ENCODE assay signal across 16 cellular contexts in the genomic region with DNA sequence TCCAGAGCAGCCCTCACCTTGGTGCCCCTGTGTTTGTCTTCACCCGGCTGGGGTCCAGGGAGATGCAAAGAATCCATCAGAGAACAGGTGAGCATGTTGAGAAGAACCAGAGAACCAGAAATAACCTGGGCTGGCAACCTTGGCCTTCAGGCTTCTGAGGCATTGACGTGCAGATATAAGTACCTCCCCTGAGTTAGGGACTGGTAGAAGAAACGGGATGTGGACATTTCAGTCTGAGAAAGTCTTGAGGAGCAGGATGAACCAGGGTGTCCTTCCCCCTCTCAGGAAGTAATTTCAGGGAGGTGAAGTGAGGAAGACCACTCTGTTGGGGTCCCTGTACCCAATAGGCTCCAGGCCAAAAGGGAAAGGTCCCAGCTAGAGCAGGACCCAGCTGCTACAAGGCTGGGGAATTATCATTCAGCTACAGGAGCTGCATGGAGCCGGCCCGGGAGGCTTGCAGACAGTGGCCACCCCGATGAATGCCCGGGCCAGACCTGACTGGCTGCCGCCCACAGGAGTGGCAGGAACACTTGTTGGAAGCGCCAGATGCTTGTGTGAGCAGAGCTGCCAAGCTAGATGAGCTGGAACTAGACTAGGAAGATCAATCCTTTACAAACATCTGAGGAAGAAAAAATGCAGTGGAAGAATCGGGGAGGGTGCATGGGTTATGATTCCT. TPM values are rescaled to one million over a fixed set of nuclear protein-coding genes. Genes with fewer than 3 reads are reported as not detected.
DNase-seq lines count a peak whose midpoint lies in the region; ATAC-seq, FAIRE-seq and TF ChIP-seq lines count a peak whose summit lies in the region.
"Had no signal": no experiment of that assay in that cellular context is flagged by ENCODE, and none has a peak within 500 bp of the region (broad histone marks: within the 10 kb centered on the region; RNA-seq: fewer than 3 reads in every experiment).

No MANE protein-coding gene starts in this region.

- no peaks in the 10 kb centered on the region for H3K9me3 Mint-ChIP-seq in T-helper 1 cell treated with Interleukin-12 subunit alpha and Interleukin-12 subunit beta and Interleukin-4 antibody, amounts not matched to agents 30 μg/mL and 1 μg/mL, for 36 hours
- H3K9me3 Mint-ChIP-seq in astrocyte (ENCODE audit: unreplicated experiment) = no peaks in the 10 kb centered on the region

- H3K9me3 ChIP-seq in astrocyte (ENCODE audit: insufficient read depth, low read depth, low read length) (no peaks in the 10 kb centered on the region), neutrophil (no peaks in the 10 kb centered on the region)
- H3K9me3 ChIP-seq: prostate gland, SJSA1, upper lobe of right lung had no signal

- H3K4me1 ChIP-seq in astrocyte (ENCODE audit: insufficient read depth, low read length) (peaks cover 15% of the 10 kb centered on the region), neutrophil (ENCODE audit: control insufficient read depth in 1 of 2, insufficient read depth in 1 of 2, low read depth in 1 of 2, low read length in 1 of 2) (peaks cover 17 to 23% of the 10 kb centered on the region in 2 experiments)

- no peak overlapping the region for H3K4me2 ChIP-seq in astrocyte (ENCODE audit: low read length)

- peaks cover 3% of the 10 kb centered on the region for H3K4me1 Mint-ChIP-seq in T-helper 1 cell treated with Interleukin-12 subunit alpha and Interleukin-12 subunit beta and Interleukin-4 antibody, amounts not matched to agents 30 μg/mL and 1 μg/mL, for 36 hours (ENCODE audit: low read depth)
- peaks cover 10% of the 10 kb centered on the region for H3K4me1 Mint-ChIP-seq in astrocyte (ENCODE audit: low read depth, unreplicated experiment)

- H3K36me3 Mint-ChIP-seq in T-helper 1 cell treated with Interleukin-12 subunit alpha and Interleukin-12 subunit beta and Interleukin-4 antibody, amounts not matched to agents 30 μg/mL and 1 μg/mL, for 36 hours (ENCODE audit: low read depth) = peaks cover 4% of the 10 kb centered on the region
- H3K36me3 Mint-ChIP-seq in astrocyte (ENCODE audit: low read depth, unreplicated experiment) = peaks cover 2% of the 10 kb centered on the region

- peak overlapping the region; percentile 80 for H3K4me3 ChIP-seq in Jurkat, Clone E6-1 (ENCODE audit: low read length)
- no peak overlapping the region for H3K4me3 ChIP-seq in astrocyte (ENCODE audit: insufficient read depth, low read depth, low read length)
- no peak overlapping the region for H3K4me3 ChIP-seq in neutrophil (ENCODE audit: low read depth in 1 of 2, low read length in 1 of 2)
- H3K4me3 ChIP-seq in H7 (ENCODE audit: insufficient read depth, low read depth, low read length) = no peak overlapping the region

- peaks cover 23% of the 10 kb centered on the region for H4K20me1 ChIP-seq in astrocyte (ENCODE audit: insufficient read depth, low read length)

- H3K27ac Mint-ChIP-seq in T-helper 1 cell treated with Interleukin-12 subunit alpha and Interleukin-12 subunit beta and Interleukin-4 antibody, amounts not matched to agents 30 μg/mL and 1 μg/mL, for 36 hours = peak overlapping the region; percentile 94
- H3K27ac Mint-ChIP-seq in astrocyte (ENCODE audit: unreplicated experiment) = peak overlapping the region; percentile 77

- DNase-seq in T-helper 1 cell (no peak), astrocyte (ENCODE audit: low read depth) (no peak), caudate nucleus (lab: John Stamatoyannopoulos, UW) (no peak), H7 (no peak)
- DNase-seq in Jurkat, Clone E6-1 (ENCODE audit: low read depth, low spot score) = no peak
- DNase-seq: activated CD8-positive, alpha-beta memory T cell treated with anti-CD3 and anti-CD28 coated beads for 24 hours; GOT3; kidney glomerular epithelial cell; MM.1S; NCI-H510A; upper lobe of right lung had no signal

- H3K27me3 ChIP-seq in astrocyte (ENCODE audit: insufficient read depth, low read length) = no peaks in the 10 kb centered on the region
- H3K27me3 ChIP-seq in neutrophil = no peaks in the 10 kb centered on the region
- no peaks in the 10 kb centered on the region for H3K27me3 ChIP-seq in H7 (ENCODE audit: control insufficient read depth, insufficient read depth, low read length)
- H3K27me3 ChIP-seq: SJSA1, upper lobe of right lung had no signal

- H3K27me3 Mint-ChIP-seq in T-helper 1 cell treated with Interleukin-12 subunit alpha and Interleukin-12 subunit beta and Interleukin-4 antibody, amounts not matched to agents 30 μg/mL and 1 μg/mL, for 36 hours (ENCODE audit: low read depth) = no peaks in the 10 kb centered on the region
- no peaks in the 10 kb centered on the region for H3K27me3 Mint-ChIP-seq in astrocyte (ENCODE audit: low read depth, unreplicated experiment)

- H3K27ac ChIP-seq in astrocyte (ENCODE audit: low read depth, low read length) (no peak overlapping the region), neutrophil (peak overlapping the region; percentile 89), caudate nucleus (ENCODE audit: low read depth, low read length) (no peak overlapping the region)

- H3K4me3 Mint-ChIP-seq in T-helper 1 cell treated with Interleukin-12 subunit alpha and Interleukin-12 subunit beta and Interleukin-4 antibody, amounts not matched to agents 30 μg/mL and 1 μg/mL, for 36 hours = peak overlapping the region; percentile 90
- peak overlapping the region; percentile 74 for H3K4me3 Mint-ChIP-seq in astrocyte (ENCODE audit: unreplicated experiment)

- FAIRE-seq in astrocyte (lab: Jason Lieb, UNC) = no peak

- H3K9ac ChIP-seq in astrocyte (ENCODE audit: low read length) = no peak overlapping the region

- H3K36me3 ChIP-seq in astrocyte (ENCODE audit: insufficient read depth, low read length) = peaks cover 3% of the 10 kb centered on the region
- H3K36me3 ChIP-seq in neutrophil = peaks cover 24% of the 10 kb centered on the region
- peaks cover 2% of the 10 kb centered on the region for H3K36me3 ChIP-seq in H7 (replicated peaks; ENCODE audit: control insufficient read depth, insufficient read depth, low read length)
- H3K36me3 ChIP-seq: prostate gland had no signal

- H3K79me2 ChIP-seq in astrocyte (ENCODE audit: insufficient read depth, low read length) = peaks cover 31% of the 10 kb centered on the region

- ATAC-seq in HG03439 (IDR thresholded peaks at IDR 0.05; ENCODE audit: unreplicated experiment) = no peak
- ATAC-seq: upper lobe of right lung had no signal

- no peak overlapping the region for H2AFZ ChIP-seq in astrocyte (ENCODE audit: low read depth, low read length)

- TF ChIP-seq CTCF in astrocyte (IDR thresholded peaks at IDR 0.05; ENCODE audit: insufficient read depth, low read depth, low read length) (no peak), neutrophil (IDR thresholded peaks at IDR 0.05) (no peak)

RNA-seq across cellular contexts. Expression of a gene that starts 1.7 kb away (rescaled TPM):
- 144 TPM for polyA plus RNA-seq in Jurkat, Clone E6-1 (2012; ENCODE audit: insufficient read depth, insufficient read length)
- 135 and 139 TPM in 2 replicates for total RNA-seq in astrocyte
- 275 and 320 TPM in 2 replicates for total RNA-seq in H7 (2014; rRNA removed; shearing (Covaris generic))

RNA-seq across cellular contexts. Expression of a gene that starts 18.3 kb away (rescaled TPM):
- 4.4 TPM for polyA plus RNA-seq in Jurkat, Clone E6-1 (2012; ENCODE audit: insufficient read depth, insufficient read length)
- 112 and 139 TPM in 2 replicates for total RNA-seq in astrocyte
- 54.2 and 80.1 TPM in 2 replicates for total RNA-seq in H7 (2014; rRNA removed; shearing (Covaris generic))

RNA-seq across cellular contexts. Expression of a gene that starts 22.4 kb away (rescaled TPM):
- polyA plus RNA-seq in Jurkat, Clone E6-1 (2012; ENCODE audit: insufficient read depth, insufficient read length) = 105 TPM
- 194 and 197 TPM in 2 replicates for total RNA-seq in astrocyte
- total RNA-seq in H7 (2014; rRNA removed; shearing (Covaris generic)) = 147 and 200 TPM in 2 replicates

RNA-seq across cellular contexts. Expression of a gene that starts 27.5 kb away (rescaled TPM):
- polyA plus RNA-seq in Jurkat, Clone E6-1 (2012; ENCODE audit: insufficient read depth, insufficient read length) = 57.5 TPM
- total RNA-seq in astrocyte = 54.0 and 55.0 TPM in 2 replicates
- 189 and 191 TPM in 2 replicates for total RNA-seq in H7 (2014; rRNA removed; shearing (Covaris generic))

RNA-seq across cellular contexts. Expression of a gene that starts 30.4 kb away (rescaled TPM):
- polyA plus RNA-seq in Jurkat, Clone E6-1 (2012; ENCODE audit: insufficient read depth, insufficient read length) = 231 TPM
- 87.3 and 88.5 TPM in 2 replicates for total RNA-seq in astrocyte
- 184 and 267 TPM in 2 replicates for total RNA-seq in H7 (2014; rRNA removed; shearing (Covaris generic))
